In the genomic region with DNA sequence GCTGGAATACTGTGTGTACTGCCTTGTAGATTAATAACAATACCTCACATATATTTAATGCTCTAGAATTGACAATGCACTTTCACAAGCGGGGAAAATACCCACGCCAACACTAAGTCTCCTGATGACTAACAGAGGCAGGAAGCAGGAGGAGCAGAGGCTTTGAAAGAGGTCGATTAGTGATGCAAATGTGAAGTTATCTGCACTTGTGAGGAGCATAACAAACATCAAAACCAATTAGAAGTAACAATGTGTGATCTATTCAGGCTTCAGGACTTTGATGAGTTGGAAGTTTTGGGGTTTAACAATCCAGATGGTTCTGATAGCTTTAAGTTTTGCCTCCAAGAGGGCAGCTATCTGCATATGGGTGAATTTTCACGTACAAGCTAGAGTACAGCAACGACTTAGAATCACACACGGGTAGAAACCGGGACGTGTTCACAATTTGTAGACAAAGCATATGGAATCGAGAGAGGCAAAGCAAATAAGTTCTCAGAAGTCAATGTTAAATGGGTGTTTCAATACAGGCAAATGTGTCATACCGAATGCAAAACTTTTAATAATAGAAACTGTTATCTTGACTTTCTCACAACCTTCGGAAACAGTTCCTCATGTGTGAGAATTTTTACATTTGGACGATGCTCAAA, we compare ENCODE assay signal across 8 cellular contexts.
DNase-seq lines count a peak whose midpoint lies in the region; ATAC-seq, FAIRE-seq and TF ChIP-seq lines count a peak whose summit lies in the region.

No MANE protein-coding gene starts in this region.

- peak in 6 of 7 experiments; percentile 3 to 49 (median 28) for DNase-seq in CD8-positive, alpha-beta T cell
- DNase-seq in GM20000 (ENCODE audit: low spot score) (peak; percentile 29), NCI-H774 (lab: John Stamatoyannopoulos, UW) (no peak), HFFc6 (no peak), kidney (no peak)

- peak overlapping the region; percentile 32 for H3K4me3 Mint-ChIP-seq in CD8-positive, alpha-beta T cell
- peak overlapping the region; percentile 83 for H3K4me3 Mint-ChIP-seq in activated naive CD4-positive, alpha-beta T cell treated with anti-CD3 and anti-CD28 coated beads, Interleukin-2, amount 50 U/mL, for 24 hours
- no peak overlapping the region for H3K4me3 Mint-ChIP-seq in HFFc6

- no peaks in the 10 kb centered on the region for H3K9me3 ChIP-seq in CD8-positive, alpha-beta T cell (ENCODE audit: low read length)
- H3K9me3 ChIP-seq in muscle layer of duodenum (ENCODE audit: control insufficient read depth in 1 of 2, low read length in 2 of 2) (no peaks in the 10 kb centered on the region), kidney (ENCODE audit: control insufficient read depth in 1 of 2, low read length in 2 of 2) (no peaks in the 10 kb centered on the region)

- no peak overlapping the region for H3K9ac ChIP-seq in kidney (ENCODE audit: low read length in 2 of 2)

- intact Hi-C loops in CD8-positive, alpha-beta T cell (cut with DNase I, micrococcal nuclease), result no loop called here
- intact Hi-C loops in kidney (cut with DNase I), result no loop called here

- POLR2A ChIA-PET in CD8-positive, alpha-beta T cell (lab: Charles Lee), result interaction anchor here (1.2 kb wide), 1 partner anchor 16 kb away, joined by 3 read pairs; no protein-coding TSS in a partner anchor

- TF ChIP-seq CTCF in CD8-positive, alpha-beta T cell (IDR thresholded peaks at IDR 0.05), result no peak
- no peak for TF ChIP-seq CTCF in GM20000 (IDR thresholded peaks at IDR 0.05; ENCODE audit: extremely low read depth, missing control alignments)
- TF ChIP-seq CTCF in HFFc6 (IDR thresholded peaks at IDR 0.05), result no peak
- no peak for TF ChIP-seq CTCF in kidney (IDR thresholded peaks at IDR 0.05; ENCODE audit: borderline replicate concordance, extremely low read depth, insufficient read depth)

- H3K4me1 ChIP-seq in CD8-positive, alpha-beta T cell (ENCODE audit: insufficient read depth, low read length), result peaks cover 3% of the 10 kb centered on the region
- H3K4me1 ChIP-seq in muscle layer of duodenum (ENCODE audit: control insufficient read depth in 1 of 2, insufficient read depth in 2 of 2, low read length in 2 of 2) (peaks cover 6 to 34% of the 10 kb centered on the region in 2 donors), kidney (ENCODE audit: control insufficient read depth in 1 of 2, insufficient read depth in 1 of 2, low read depth in 1 of 2, low read length in 2 of 2) (no peaks in the 10 kb centered on the region)

- CTCF ChIA-PET in CD8-positive, alpha-beta T cell (lab: Charles Lee), result no interaction called here

- peaks cover 17% of the 10 kb centered on the region for H3K36me3 Mint-ChIP-seq in CD8-positive, alpha-beta T cell
- peaks cover 12% of the 10 kb centered on the region for H3K36me3 Mint-ChIP-seq in activated naive CD4-positive, alpha-beta T cell treated with anti-CD3 and anti-CD28 coated beads, Interleukin-2, amount 50 U/mL, for 24 hours
- H3K36me3 Mint-ChIP-seq in HFFc6 (ENCODE audit: low read depth), result peaks cover 4% of the 10 kb centered on the region; the same call in 1 of the 2 replicates

- H3K27me3 ChIP-seq in CD8-positive, alpha-beta T cell (ENCODE audit: insufficient read depth, low read length), result no peaks in the 10 kb centered on the region
- no peaks in the 10 kb centered on the region for H3K27me3 ChIP-seq in muscle layer of duodenum (ENCODE audit: low read depth, low read length)

- ATAC-seq in CD8-positive, alpha-beta T cell, result peak; percentile 86
- peak; percentile 28 for ATAC-seq in HG03575 (IDR thresholded peaks at IDR 0.05; ENCODE audit: extremely low read depth, insufficient number of reproducible peaks, low FRiP score, unreplicated experiment)

- H3K9me3 Mint-ChIP-seq in CD8-positive, alpha-beta T cell, result no peaks in the 10 kb centered on the region
- H3K9me3 Mint-ChIP-seq in activated naive CD4-positive, alpha-beta T cell treated with anti-CD3 and anti-CD28 coated beads, Interleukin-2, amount 50 U/mL, for 24 hours, result no peaks in the 10 kb centered on the region
- no peaks in the 10 kb centered on the region for H3K9me3 Mint-ChIP-seq in HFFc6

- H3K4me3 ChIP-seq in CD8-positive, alpha-beta T cell (ENCODE audit: low read depth, low read length), result no peak overlapping the region
- H3K4me3 ChIP-seq in muscle layer of duodenum (ENCODE audit: low read depth in 1 of 2, low read length in 2 of 2), result no peak overlapping the region
- no peak overlapping the region for H3K4me3 ChIP-seq in kidney (ENCODE audit: low read length in 2 of 2)

- H3K4me1 Mint-ChIP-seq in CD8-positive, alpha-beta T cell (ENCODE audit: low read depth), result peaks cover 30% of the 10 kb centered on the region
- peaks cover 51% of the 10 kb centered on the region for H3K4me1 Mint-ChIP-seq in activated naive CD4-positive, alpha-beta T cell treated with anti-CD3 and anti-CD28 coated beads, Interleukin-2, amount 50 U/mL, for 24 hours
- peaks cover 15% of the 10 kb centered on the region for H3K4me1 Mint-ChIP-seq in HFFc6 (ENCODE audit: low read depth)

- H3K27me3 Mint-ChIP-seq in CD8-positive, alpha-beta T cell (ENCODE audit: low read depth), result no peaks in the 10 kb centered on the region
- H3K27me3 Mint-ChIP-seq in activated naive CD4-positive, alpha-beta T cell treated with anti-CD3 and anti-CD28 coated beads, Interleukin-2, amount 50 U/mL, for 24 hours, result no peaks in the 10 kb centered on the region
- no peaks in the 10 kb centered on the region for H3K27me3 Mint-ChIP-seq in HFFc6 (ENCODE audit: insufficient read depth)

- no peaks in the 10 kb centered on the region for H3K36me3 ChIP-seq in CD8-positive, alpha-beta T cell (ENCODE audit: insufficient read depth, low read length)
- H3K36me3 ChIP-seq in muscle layer of duodenum (ENCODE audit: control insufficient read depth in 1 of 2, insufficient read depth in 2 of 2, low read length in 2 of 2) (peaks cover 0 to 4% of the 10 kb centered on the region in 2 donors), kidney (ENCODE audit: control insufficient read depth in 1 of 2, insufficient read depth in 2 of 2, low read length in 2 of 2) (no peaks in the 10 kb centered on the region)

- peak overlapping the region; percentile 5 for H3K27ac Mint-ChIP-seq in CD8-positive, alpha-beta T cell
- H3K27ac Mint-ChIP-seq in activated naive CD4-positive, alpha-beta T cell treated with anti-CD3 and anti-CD28 coated beads, Interleukin-2, amount 50 U/mL, for 24 hours, result peak overlapping the region; percentile 98
- H3K27ac Mint-ChIP-seq in HFFc6, result no peak overlapping the region

- FAIRE-seq in kidney (lab: Jason Lieb, UNC), result no peak

- no peak overlapping the region for H3K27ac ChIP-seq in CD8-positive, alpha-beta T cell (ENCODE audit: low read depth, low read length)
- peak overlapping the region; percentile 50 for H3K27ac ChIP-seq in muscle layer of duodenum (ENCODE audit: low read length)
- H3K27ac ChIP-seq in kidney (ENCODE audit: low read depth in 2 of 2, low read length in 2 of 2), result no peak overlapping the region

Comparison
In these comparisons a context has a peak if more than half of its experiments do, and no peak if none do; other contexts are left out.
1. DNase-seq: peak in CD8-positive, alpha-beta T cell (6 of 7) and GM20000 (single experiment); none in NCI-H774 (single experiment), HFFc6 (single experiment) and kidney (single experiment).